Comparison of ENCODE assay signal across 10 cellular contexts in genomic region chr1:211328084-211328694, GRCh38. TPM values are rescaled to one million over a fixed set of nuclear protein-coding genes. Genes with fewer than 3 reads are reported as not detected.
DNase-seq lines count a peak whose midpoint lies in the region; TF ChIP-seq lines count a peak whose summit lies in the region.
"Had no signal": no experiment of that assay in that cellular context is flagged by ENCODE, and none has a peak within 500 bp of the region (broad histone marks: within the 10 kb centered on the region; RNA-seq: fewer than 3 reads in every experiment).

No MANE protein-coding gene starts in this region.

- H3K9ac ChIP-seq in mesendoderm (ENCODE audit: low read length) = peak overlapping the region; percentile 86

- H3K36me3 ChIP-seq in mesendoderm (ENCODE audit: control insufficient read depth, insufficient read depth, low read length) (no peaks in the 10 kb centered on the region), brain microvascular endothelial cell (replicated peaks) (no peaks in the 10 kb centered on the region)

- no peak overlapping the region for H4K5ac ChIP-seq in mesendoderm (ENCODE audit: low read length)

- CTCF ChIA-PET in activated naive CD4-positive, alpha-beta T cell treated with anti-CD3 and anti-CD28 coated beads for 36 hours (lab: Charles Lee) = interaction anchor here (0.6 to 3.0 kb wide), 7 partner anchors 12 to 186 kb away, joined by 3 to 19 read pairs (median 4); no protein-coding TSS in a partner anchor
- CTCF ChIA-PET in activated CD4-positive, alpha-beta memory T cell treated with anti-CD3 and anti-CD28 coated beads for 36 hours (lab: Charles Lee) = interaction anchor here (0.7 to 7.7 kb wide), 14 partner anchors 10 to 194 kb away, joined by 3 to 77 read pairs (median 4); partner anchors contain the start of gene KCNH1

- no peak for DNase-seq in activated naive CD4-positive, alpha-beta T cell treated with anti-CD3 and anti-CD28 coated beads for 36 hours
- DNase-seq in activated naive CD4-positive, alpha-beta T cell treated with Interleukin-2 at 50 U/mL for 16 hours = no peak
- DNase-seq in activated CD4-positive, alpha-beta memory T cell treated with anti-CD3 and anti-CD28 coated beads for 36 hours = no peak
- DNase-seq in mesendoderm = no peak
- no peak for DNase-seq in type B pancreatic cell (ENCODE audit: extremely low spot score, unreplicated experiment)
- no peak for DNase-seq in ACHN
- DNase-seq in brain microvascular endothelial cell = no peak
- no peak for DNase-seq in NK-92 (lab: John Stamatoyannopoulos, UW; ENCODE audit: unreplicated experiment)
- DNase-seq: activated CD4-positive, alpha-beta T cell treated with anti-CD3 and anti-CD28 coated beads, Interleukin-2, amount 50 U/mL, for 1 hour; DMS79 treated with DMSO at 0.1 percent for 48 hours had no signal

- no peak overlapping the region for H2BK5ac ChIP-seq in mesendoderm (ENCODE audit: low read length)

- H2BK120ac ChIP-seq in mesendoderm (ENCODE audit: low read depth, low read length) = no peak overlapping the region

- H3K27me3 ChIP-seq in mesendoderm (ENCODE audit: insufficient read depth, low read length, poor library complexity) = no peaks in the 10 kb centered on the region
- no peaks in the 10 kb centered on the region for H3K27me3 ChIP-seq in brain microvascular endothelial cell (replicated peaks)

- peak overlapping the region; percentile 25 for H3K56ac ChIP-seq in mesendoderm (ENCODE audit: low read length)

- H3K4ac ChIP-seq in mesendoderm (ENCODE audit: low read depth, low read length) = no peak overlapping the region

- no CpG with 5 or more reads among the region's 11 CpGs for WGBS in mesendoderm (ENCODE audit: extremely low coverage, insufficient coverage, low lambda C conversion rate)

- H3K27ac Mint-ChIP-seq in activated naive CD4-positive, alpha-beta T cell treated with anti-CD3 and anti-CD28 coated beads for 36 hours = peak overlapping the region; percentile 83
- H3K27ac Mint-ChIP-seq in activated CD4-positive, alpha-beta memory T cell treated with anti-CD3 and anti-CD28 coated beads for 36 hours = peak overlapping the region; percentile 90
- H3K27ac Mint-ChIP-seq in type B pancreatic cell = peak overlapping the region; percentile 70

- H3K36me3 Mint-ChIP-seq in activated naive CD4-positive, alpha-beta T cell treated with anti-CD3 and anti-CD28 coated beads for 36 hours (ENCODE audit: low read depth) = no peaks in the 10 kb centered on the region
- H3K36me3 Mint-ChIP-seq in activated CD4-positive, alpha-beta memory T cell treated with anti-CD3 and anti-CD28 coated beads for 36 hours = peaks cover 11% of the 10 kb centered on the region
- no peaks in the 10 kb centered on the region for H3K36me3 Mint-ChIP-seq in type B pancreatic cell

- H3K4me1 Mint-ChIP-seq in activated naive CD4-positive, alpha-beta T cell treated with anti-CD3 and anti-CD28 coated beads for 36 hours (ENCODE audit: low read depth) = peaks cover 80% of the 10 kb centered on the region
- peaks cover 76% of the 10 kb centered on the region for H3K4me1 Mint-ChIP-seq in activated CD4-positive, alpha-beta memory T cell treated with anti-CD3 and anti-CD28 coated beads for 36 hours (ENCODE audit: low read depth)
- peaks cover 53% of the 10 kb centered on the region for H3K4me1 Mint-ChIP-seq in type B pancreatic cell (ENCODE audit: unreplicated experiment)

- H4K8ac ChIP-seq in mesendoderm (ENCODE audit: low read depth, low read length) = no peak overlapping the region

- H3K4me1 ChIP-seq in mesendoderm (ENCODE audit: control insufficient read depth, low read depth, low read length) = peaks cover 22% of the 10 kb centered on the region

- intact Hi-C loops in activated naive CD4-positive, alpha-beta T cell treated with anti-CD3 and anti-CD28 coated beads for 36 hours (cut with micrococcal nuclease) = loop anchor here (5.0 to 10.0 kb wide), 2 partner anchors 349 to 607 kb away; partner anchors contain the start of gene NEK2
- intact Hi-C loops in activated CD4-positive, alpha-beta memory T cell treated with anti-CD3 and anti-CD28 coated beads for 36 hours (cut with micrococcal nuclease) = loop anchor here (10.0 kb wide), 1 partner anchor 707 kb away; the partner anchor contains the start of genes DTL and INTS7

- H3K9me3 Mint-ChIP-seq in activated naive CD4-positive, alpha-beta T cell treated with anti-CD3 and anti-CD28 coated beads for 36 hours = no peaks in the 10 kb centered on the region
- no peaks in the 10 kb centered on the region for H3K9me3 Mint-ChIP-seq in activated CD4-positive, alpha-beta memory T cell treated with anti-CD3 and anti-CD28 coated beads for 36 hours
- H3K9me3 Mint-ChIP-seq in type B pancreatic cell = no peaks in the 10 kb centered on the region

- H3K18ac ChIP-seq in mesendoderm (ENCODE audit: low read length) = no peak overlapping the region

- peaks cover 54% of the 10 kb centered on the region for H3K79me2 ChIP-seq in mesendoderm (ENCODE audit: control insufficient read depth, insufficient read depth, low read length)

- peaks cover 37% of the 10 kb centered on the region for H3K79me1 ChIP-seq in mesendoderm (ENCODE audit: low read length)

- TF ChIP-seq CTCF in type B pancreatic cell (conservative IDR thresholded peaks at IDR 0.05) (no peak), brain microvascular endothelial cell (IDR thresholded peaks at IDR 0.05; ENCODE audit: low read depth, low read length, missing control alignments) (no peak)

- POLR2A ChIA-PET in activated CD4-positive, alpha-beta memory T cell treated with anti-CD3 and anti-CD28 coated beads for 36 hours (lab: Charles Lee) = interaction anchor here (0.6 to 1.3 kb wide), 3 partner anchors 20 to 70 kb away, joined by 3 to 4 read pairs (median 4); no protein-coding TSS in a partner anchor

- in situ Hi-C loops in ACHN (cut with HindIII; ENCODE audit: low pct_ligation_motif_present, low pct_unique_long_range_greater_than_20kb, low sequenced_read_pairs) = no loop called here
- in situ Hi-C loops in brain microvascular endothelial cell (cut with HindIII; ENCODE audit: low pct_ligation_motif_present, low sequenced_read_pairs) = no loop called here

- H3K27me3 Mint-ChIP-seq in activated naive CD4-positive, alpha-beta T cell treated with anti-CD3 and anti-CD28 coated beads for 36 hours (ENCODE audit: low read depth) = no peaks in the 10 kb centered on the region
- H3K27me3 Mint-ChIP-seq in activated CD4-positive, alpha-beta memory T cell treated with anti-CD3 and anti-CD28 coated beads for 36 hours = no peaks in the 10 kb centered on the region
- H3K27me3 Mint-ChIP-seq in type B pancreatic cell = peaks cover 18% of the 10 kb centered on the region

- H3K27ac ChIP-seq in mesendoderm (ENCODE audit: low read depth, low read length) = no peak overlapping the region
- H3K27ac ChIP-seq in brain microvascular endothelial cell = no peak overlapping the region

- no peak overlapping the region for H2AK5ac ChIP-seq in mesendoderm (ENCODE audit: low read length)

- no peak overlapping the region for H2BK15ac ChIP-seq in mesendoderm (replicated peaks; ENCODE audit: low read depth)

- H3K4me3 ChIP-seq in mesendoderm (ENCODE audit: low read length) = no peak overlapping the region
- no peak overlapping the region for H3K4me3 ChIP-seq in brain microvascular endothelial cell (ENCODE audit: low read depth, low read length)

- H3K4me3 Mint-ChIP-seq in activated naive CD4-positive, alpha-beta T cell treated with anti-CD3 and anti-CD28 coated beads for 36 hours = peak overlapping the region; percentile 86
- H3K4me3 Mint-ChIP-seq in activated CD4-positive, alpha-beta memory T cell treated with anti-CD3 and anti-CD28 coated beads for 36 hours = peak overlapping the region; percentile 88
- peak overlapping the region; percentile 93 for H3K4me3 Mint-ChIP-seq in type B pancreatic cell

- H3K4me2 ChIP-seq in mesendoderm (ENCODE audit: low read length) = peak overlapping the region; percentile 89

- no peak overlapping the region for H3K23ac ChIP-seq in mesendoderm (ENCODE audit: low read length)

RNA-seq across cellular contexts. Expression of gene TRAF5, which starts 1.6 kb away (rescaled TPM):
- total RNA-seq in activated naive CD4-positive, alpha-beta T cell treated with anti-CD3 and anti-CD28 coated beads for 36 hours = 10 to 100 TPM; 16.1 to 18.8 TPM
- 10 to 100 TPM; 42.5 to 44.6 TPM for total RNA-seq in activated CD4-positive, alpha-beta memory T cell treated with anti-CD3 and anti-CD28 coated beads for 36 hours
- 8.8 TPM for polyA plus RNA-seq in mesendoderm (2013, experiment 1 of 2)
- polyA plus RNA-seq in mesendoderm (2013, experiment 2 of 2) = 8.4 TPM
- total RNA-seq in type B pancreatic cell (ENCODE audit: low replicate concordance) = 14.0 and 17.9 TPM in 2 replicates
